Comparison of ENCODE assay signal across 8 cellular contexts in the genomic region with DNA sequence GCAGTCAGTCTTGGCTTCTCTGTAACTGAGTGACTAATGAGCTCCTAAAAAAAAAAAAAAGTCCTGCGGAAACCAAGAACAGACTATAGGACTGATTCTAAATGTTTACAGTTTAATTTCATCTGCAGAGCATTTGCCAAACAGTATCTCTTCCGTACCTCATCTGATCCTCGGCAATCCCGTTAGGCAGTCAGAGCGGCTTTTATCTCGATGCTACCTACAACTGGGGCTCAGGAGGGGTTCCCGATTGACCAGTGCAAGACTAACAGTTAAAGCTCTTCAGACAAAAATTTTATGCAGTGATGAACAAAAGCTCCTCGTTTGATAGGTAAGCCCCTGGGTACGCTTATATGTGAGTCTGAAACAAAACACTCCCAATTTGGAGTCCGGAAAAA. TPM values are rescaled to one million over a fixed set of nuclear protein-coding genes. Genes with fewer than 3 reads are reported as not detected.
A peak's percentile ranks its signal among the peaks of the same experiment; 100 is the strongest.
DNase-seq lines count a peak whose midpoint lies in the region; ATAC-seq and TF ChIP-seq lines count a peak whose summit lies in the region.

No MANE protein-coding gene starts in this region.

- peak overlapping the region; percentile 86 for H3K27ac ChIP-seq in SK-N-MC

- H3K9me3 ChIP-seq in SK-N-MC (ENCODE audit: low read depth, low read length), result no peaks in the 10 kb centered on the region; the same call in 1 of the 2 replicates

- peak; percentile 1 for ATAC-seq in HG02759 (IDR thresholded peaks at IDR 0.05; ENCODE audit: unreplicated experiment)
- peak; percentile 1 for ATAC-seq in effector memory CD8-positive, alpha-beta T cell (replicated peaks)

- H3K4me3 ChIP-seq in SK-N-MC, result peak overlapping the region; percentile 99

- H3K36me3 Mint-ChIP-seq in effector memory CD8-positive, alpha-beta T cell (ENCODE audit: insufficient read depth), result peaks cover 13% of the 10 kb centered on the region
- peaks cover 4% of the 10 kb centered on the region for H3K36me3 Mint-ChIP-seq in nephron progenitor cell (ENCODE audit: low read depth)

- peaks cover 33 to 50% of the 10 kb centered on the region in 2 donors for H3K4me1 Mint-ChIP-seq in effector memory CD8-positive, alpha-beta T cell (ENCODE audit: low read depth in 2 of 2)
- peaks cover 91% of the 10 kb centered on the region for H3K4me1 Mint-ChIP-seq in nephron progenitor cell

- H3K9me3 Mint-ChIP-seq in effector memory CD8-positive, alpha-beta T cell, result no peaks in the 10 kb centered on the region
- H3K9me3 Mint-ChIP-seq in nephron progenitor cell, result no peaks in the 10 kb centered on the region

- peaks cover 4% of the 10 kb centered on the region; the same call in 1 of the 2 replicates for H3K36me3 ChIP-seq in SK-N-MC (ENCODE audit: insufficient read depth, low read length)

- H3K27ac Mint-ChIP-seq in effector memory CD8-positive, alpha-beta T cell, result peak overlapping the region; percentile 96 to 99
- H3K27ac Mint-ChIP-seq in nephron progenitor cell, result peak overlapping the region; percentile 100

- H3K4me3 Mint-ChIP-seq in effector memory CD8-positive, alpha-beta T cell, result peak overlapping the region; percentile 90 to 94
- H3K4me3 Mint-ChIP-seq in nephron progenitor cell, result peak overlapping the region; percentile 99

- H3K27me3 Mint-ChIP-seq in effector memory CD8-positive, alpha-beta T cell, result no peaks in the 10 kb centered on the region
- no peaks in the 10 kb centered on the region for H3K27me3 Mint-ChIP-seq in nephron progenitor cell (ENCODE audit: low read depth, poor library complexity)

- DNase-seq in NCI-H510A treated with DMSO at 0.1 percent for 48 hours (lab: John Stamatoyannopoulos, UW) (peak; percentile 23), NCI-H510A (lab: John Stamatoyannopoulos, UW) (no peak), SK-N-MC (ENCODE audit: low read depth, low spot score) (no peak), nephron progenitor cell (peak; percentile 17), HT-29 (ENCODE audit: low spot score) (no peak), cerebellar nuclear complex (lab: John Stamatoyannopoulos, UW) (no peak)
- no peak for DNase-seq in effector memory CD8-positive, alpha-beta T cell

- no peak for TF ChIP-seq CTCF in nephron progenitor cell (IDR thresholded peaks at IDR 0.05)

- peak overlapping the region; percentile 94 for H3K9ac ChIP-seq in SK-N-MC (ENCODE audit: insufficient read length)

RNA-seq across cellular contexts. Expression of a gene that starts 0.6 kb away (rescaled TPM):
- 7.9 and 8.0 TPM in 2 replicates for total RNA-seq in HT-29 (2014; rRNA removed; shearing (Covaris generic))

RNA-seq across cellular contexts. Expression of a gene that starts 0.9 kb away (rescaled TPM):
- total RNA-seq in HT-29 (2014; rRNA removed; shearing (Covaris generic)), result 10.3 and 11.5 TPM in 2 replicates

Comparison
In these comparisons a context has a peak if more than half of its experiments do, and no peak if none do; other contexts are left out.
1. DNase-seq: peak in NCI-H510A treated with DMSO at 0.1 percent for 48 hours (single experiment) and nephron progenitor cell (single experiment); none in NCI-H510A (single experiment), SK-N-MC (single experiment), effector memory CD8-positive, alpha-beta T cell (0 of 3), HT-29 (single experiment) and cerebellar nuclear complex (0 of 2).